1 cellular context compared by ENCODE assay signal in genomic region chr16:10599626-10600025, GRCh38.
TF ChIP-seq lines count a peak whose summit lies in the region.

No MANE protein-coding gene starts in this region.

TF ChIP-seq in GM12878, 131 proteins besides CTCF, POLR2A, EP300 and RAD21 (continued from another document):
- TF ChIP-seq ZBTB40 (IDR thresholded peaks at IDR 0.05; ENCODE audit: borderline replicate concordance): no peak
- TF ChIP-seq MTA2 (IDR thresholded peaks at IDR 0.05; ENCODE audit: low read depth): peak; percentile 49; the same call in 1 of the 2 replicates
- no peak for TF ChIP-seq YY1 (IDR thresholded peaks at IDR 0.05; ENCODE audit: low read depth, low read length)
- TF ChIP-seq BRCA1 (IDR thresholded peaks at IDR 0.05; ENCODE audit: low read depth, low read length): no peak
- no peak for TF ChIP-seq RAD51 (IDR thresholded peaks at IDR 0.05)
- no peak for TF ChIP-seq RCOR1 (conservative IDR thresholded peaks at IDR 0.05; ENCODE audit: low read depth, low read length)
- TF ChIP-seq IKZF1 (conservative IDR thresholded peaks at IDR 0.05): peak; percentile 55
- TF ChIP-seq CREM (IDR thresholded peaks at IDR 0.05; ENCODE audit: low read depth): no peak
- no peak for TF ChIP-seq RFX5 (IDR thresholded peaks at IDR 0.05; ENCODE audit: low read depth, low read length)
- peak; percentile 66; the same call in 1 of the 2 replicates for TF ChIP-seq DPF2 (IDR thresholded peaks at IDR 0.05)
- TF ChIP-seq BCL11A (IDR thresholded peaks at IDR 0.05; ENCODE audit: low read depth, low read length): 0 out of 2 replicates have a peak, but pooled peaks have one; percentile 11
